21 cellular contexts compared by ENCODE assay signal in genomic region chr1:208807446-208808117, GRCh38.
A peak's percentile ranks its signal among the peaks of the same experiment; 100 is the strongest.
DNase-seq lines count a peak whose midpoint lies in the region; ATAC-seq and TF ChIP-seq lines count a peak whose summit lies in the region.
"Had no signal": no experiment of that assay in that cellular context is flagged by ENCODE, and none has a peak within 500 bp of the region (broad histone marks: within the 10 kb centered on the region; RNA-seq: fewer than 3 reads in every experiment).

No MANE protein-coding gene starts in this region.

- intact Hi-C loops in left lung (cut with DNase I), result no loop called here

- H3K9me3 ChIP-seq in left lung, result peaks cover 0 to 4% of the 10 kb centered on the region in 2 donors
- H3K9me3 ChIP-seq in endodermal cell (ENCODE audit: control insufficient read depth, low read length), result peaks cover 14% of the 10 kb centered on the region
- H3K9me3 ChIP-seq: pancreas, upper lobe of right lung had no signal

- TF ChIP-seq CTCF in foreskin keratinocyte (conservative IDR thresholded peaks at IDR 0.05), result peak; percentile 10
- TF ChIP-seq CTCF in left lung (IDR thresholded peaks at IDR 0.05), result no peak
- TF ChIP-seq CTCF in endodermal cell (conservative IDR thresholded peaks at IDR 0.05), result no peak

- H3K4me1 ChIP-seq in foreskin keratinocyte (peaks cover 21% of the 10 kb centered on the region), left lung (no peaks in the 10 kb centered on the region), endodermal cell (ENCODE audit: control insufficient read depth, insufficient read depth, low read length) (peaks cover 7% of the 10 kb centered on the region)
- H3K4me1 ChIP-seq: pancreas, upper lobe of right lung had no signal

- H3K27me3 ChIP-seq in foreskin keratinocyte (no peaks in the 10 kb centered on the region), left lung (no peaks in the 10 kb centered on the region), endodermal cell (ENCODE audit: control insufficient read depth, insufficient read depth, low read length, poor library complexity, severe bottlenecking) (no peaks in the 10 kb centered on the region)
- H3K27me3 ChIP-seq: pancreas, upper lobe of right lung had no signal

- H3K9me3 Mint-ChIP-seq in endodermal cell, result peaks cover 14% of the 10 kb centered on the region

- peak; percentile 95 for ATAC-seq in foreskin keratinocyte
- ATAC-seq in left lung, result no peak
- ATAC-seq: naive thymus-derived CD8-positive, alpha-beta T cell; pancreas; stimulated activated naive CD8-positive, alpha-beta T cell treated with anti-CD3 and anti-CD28 coated beads, Interleukin-15, amount 100 ng/mL, for 72 hours; upper lobe of right lung had no signal

- peaks cover 2% of the 10 kb centered on the region for H3K36me3 Mint-ChIP-seq in endodermal cell (ENCODE audit: low read depth)
- H3K36me3 Mint-ChIP-seq: naive thymus-derived CD8-positive, alpha-beta T cell had no signal

- H3K36me3 ChIP-seq in left lung (no peaks in the 10 kb centered on the region), endodermal cell (ENCODE audit: control insufficient read depth, insufficient read depth, low read length) (no peaks in the 10 kb centered on the region)
- H3K36me3 ChIP-seq: pancreas, upper lobe of right lung had no signal

- no peak overlapping the region for H3K9ac ChIP-seq in endodermal cell (ENCODE audit: extremely low read depth, low read length, poor library complexity, severe bottlenecking)

- H3K4me3 Mint-ChIP-seq in endodermal cell, result no peak overlapping the region
- H3K4me3 Mint-ChIP-seq: naive thymus-derived CD8-positive, alpha-beta T cell; stimulated activated naive CD8-positive, alpha-beta T cell treated with anti-CD3 and anti-CD28 coated beads, Interleukin-15, amount 100 ng/mL, for 72 hours had no signal

- H3K27me3 Mint-ChIP-seq in endodermal cell (ENCODE audit: insufficient read depth), result peaks cover 5% of the 10 kb centered on the region
- H3K27me3 Mint-ChIP-seq: stimulated activated naive CD8-positive, alpha-beta T cell treated with anti-CD3 and anti-CD28 coated beads, Interleukin-15, amount 100 ng/mL, for 72 hours had no signal

- H3K4me1 Mint-ChIP-seq in endodermal cell, result peaks cover 11% of the 10 kb centered on the region
- H3K4me1 Mint-ChIP-seq: naive thymus-derived CD8-positive, alpha-beta T cell; stimulated activated naive CD8-positive, alpha-beta T cell treated with anti-CD3 and anti-CD28 coated beads, Interleukin-15, amount 100 ng/mL, for 72 hours had no signal

- H3K27ac Mint-ChIP-seq in endodermal cell, result no peak overlapping the region
- H3K27ac Mint-ChIP-seq: naive thymus-derived CD8-positive, alpha-beta T cell had no signal

- WGBS in endodermal cell (ENCODE audit: insufficient coverage in 1 of 2, insufficient read length in 1 of 2), 2 experiments, result 95% methylated on average over 3 to 4 of the region's 4 CpGs

- DNase-seq in HPDE6-E6E7 (ENCODE audit: extremely low spot score) (peak; percentile 49), SKM-1 (lab: John Stamatoyannopoulos, UW; ENCODE audit: unreplicated experiment) (peak; percentile 54), foreskin keratinocyte (peak; percentile 96 to 98), superior temporal gyrus (ENCODE audit: extremely low spot score) (peak; percentile 18), NOMO-1 treated with DMSO at 0.1 percent for 48 hours (lab: John Stamatoyannopoulos, UW; ENCODE audit: unreplicated experiment) (no peak), left lung (no peak), endodermal cell (no peak)
- DNase-seq: activated CD4-positive, alpha-beta T cell treated with anti-CD3 and anti-CD28 coated beads, Interleukin-2, amount 50 U/mL, for 4 hours; activated naive CD4-positive, alpha-beta T cell treated with Interleukin-2 at 50 U/mL for 16 hours; Calu3; cerebellar nuclear complex; IMR-90; mesenchymal stem cell; naive thymus-derived CD8-positive, alpha-beta T cell; NCI-H2081; NCI-H524; pancreas; stimulated activated CD4-positive, alpha-beta T cell treated with anti-CD3 and anti-CD28 coated beads, Interleukin-2, amount 100 ng/mL, for 48 hours; stimulated activated naive CD8-positive, alpha-beta T cell treated with anti-CD3 and anti-CD28 coated beads, Interleukin-15, amount 100 ng/mL, for 72 hours; upper lobe of right lung had no signal

- H3K4me3 ChIP-seq in left lung (no peak overlapping the region), endodermal cell (ENCODE audit: low read length) (no peak overlapping the region)
- H3K4me3 ChIP-seq: pancreas, upper lobe of right lung had no signal

- peak overlapping the region; percentile 86 for H3K27ac ChIP-seq in foreskin keratinocyte
- H3K27ac ChIP-seq in left lung, result no peak overlapping the region
- H3K27ac ChIP-seq in endodermal cell (ENCODE audit: low read depth, low read length), result no peak overlapping the region
- H3K27ac ChIP-seq: pancreas, upper lobe of right lung, VCaP had no signal

Comparison
In these comparisons a context has a peak if more than half of its experiments do, and no peak if none do; other contexts are left out.
1. DNase-seq: peak in HPDE6-E6E7 (single experiment), SKM-1 (single experiment), foreskin keratinocyte (2 of 2) and superior temporal gyrus (single experiment); none in NOMO-1 treated with DMSO at 0.1 percent for 48 hours (single experiment), left lung (0 of 2) and endodermal cell (single experiment).